ENCODE assay signal across 8 cellular contexts in genomic region chr21:33196956-33197374, GRCh38. TPM values are rescaled to one million over a fixed set of nuclear protein-coding genes. Genes with fewer than 3 reads are reported as not detected.
DNase-seq lines count a peak whose midpoint lies in the region; ATAC-seq and TF ChIP-seq lines count a peak whose summit lies in the region.

No MANE protein-coding gene starts in this region.

- H3K9me3 ChIP-seq in BE2C: no peaks in the 10 kb centered on the region
- no peaks in the 10 kb centered on the region for H3K9me3 ChIP-seq in mesenchymal stem cell (ENCODE audit: control insufficient read depth, low read length)

- H3K27me3 ChIP-seq in BE2C: peaks cover 12% of the 10 kb centered on the region; the same call in 1 of the 2 replicates
- peaks cover 3 to 26% of the 10 kb centered on the region in 2 experiments for H3K27me3 ChIP-seq in mesenchymal stem cell (ENCODE audit: control insufficient read depth in 1 of 2, insufficient read depth in 1 of 2, low read length in 2 of 2)

- H4K8ac ChIP-seq in mesenchymal stem cell (ENCODE audit: low read length): no peak overlapping the region

- H2BK15ac ChIP-seq in mesenchymal stem cell (ENCODE audit: low read depth, poor library complexity, severe bottlenecking): no peak overlapping the region

- peaks cover 2% of the 10 kb centered on the region for H3K27me3 Mint-ChIP-seq in activated CD4-positive, alpha-beta T cell treated with anti-CD3 and anti-CD28 coated beads, Interleukin-2, amount 10 ng/mL, durations not matched to agents 7 days and 5 days
- H3K27me3 Mint-ChIP-seq in endothelial cell (ENCODE audit: unreplicated experiment): no peaks in the 10 kb centered on the region

- H3K36me3 ChIP-seq in BE2C (no peaks in the 10 kb centered on the region), mesenchymal stem cell (ENCODE audit: control insufficient read depth in 1 of 2, insufficient read depth in 2 of 2, low read depth in 1 of 2, low read length in 2 of 2) (no peaks in the 10 kb centered on the region)

- H3K9ac ChIP-seq in mesenchymal stem cell (ENCODE audit: low read length): peak overlapping the region; percentile 31

- CTCF ChIA-PET in activated CD4-positive, alpha-beta T cell treated with anti-CD3 and anti-CD28 coated beads, Interleukin-2, amount 10 ng/mL, durations not matched to agents 7 days and 5 days (lab: Charles Lee): interaction anchor here (0.5 to 2.1 kb wide), 14 partner anchors 11 to 266 kb away, joined by 3 to 9 read pairs (median 3); no protein-coding TSS in a partner anchor

- no peak overlapping the region for H3K14ac ChIP-seq in mesenchymal stem cell (ENCODE audit: low read length in 2 of 2)

- H3K27ac ChIP-seq in mesenchymal stem cell (ENCODE audit: low read length, poor library complexity, severe bottlenecking): no peak overlapping the region

- no peaks in the 10 kb centered on the region for H3K36me3 Mint-ChIP-seq in activated CD4-positive, alpha-beta T cell treated with anti-CD3 and anti-CD28 coated beads, Interleukin-2, amount 10 ng/mL, durations not matched to agents 7 days and 5 days (ENCODE audit: low read depth)
- no peaks in the 10 kb centered on the region for H3K36me3 Mint-ChIP-seq in endothelial cell (ENCODE audit: low read depth, unreplicated experiment)

- POLR2A ChIA-PET in activated CD4-positive, alpha-beta T cell treated with anti-CD3 and anti-CD28 coated beads, Interleukin-2, amount 10 ng/mL, durations not matched to agents 7 days and 5 days (lab: Charles Lee): no interaction called here

- H3K27ac Mint-ChIP-seq in activated CD4-positive, alpha-beta T cell treated with anti-CD3 and anti-CD28 coated beads, Interleukin-2, amount 10 ng/mL, durations not matched to agents 7 days and 5 days: no peak overlapping the region
- H3K27ac Mint-ChIP-seq in endothelial cell (ENCODE audit: unreplicated experiment): no peak overlapping the region

- H3K4me1 Mint-ChIP-seq in activated CD4-positive, alpha-beta T cell treated with anti-CD3 and anti-CD28 coated beads, Interleukin-2, amount 10 ng/mL, durations not matched to agents 7 days and 5 days: peaks cover 20% of the 10 kb centered on the region
- H3K4me1 Mint-ChIP-seq in endothelial cell (ENCODE audit: unreplicated experiment): no peaks in the 10 kb centered on the region

- H3K23ac ChIP-seq in mesenchymal stem cell (ENCODE audit: low read length in 2 of 2): no peak overlapping the region

- no peaks in the 10 kb centered on the region for H3K79me1 ChIP-seq in mesenchymal stem cell (replicated peaks; ENCODE audit: low read length, poor library complexity, severe bottlenecking)

- H2BK5ac ChIP-seq in mesenchymal stem cell (ENCODE audit: low read depth, low read length, poor library complexity, severe bottlenecking): no peak overlapping the region

- no peak overlapping the region for H2AFZ ChIP-seq in mesenchymal stem cell (ENCODE audit: low read depth, low read length)

- 10% methylated on average over 12 of the region's 13 CpGs for WGBS in mesenchymal stem cell

- no peaks in the 10 kb centered on the region for H3K9me3 Mint-ChIP-seq in activated CD4-positive, alpha-beta T cell treated with anti-CD3 and anti-CD28 coated beads, Interleukin-2, amount 10 ng/mL, durations not matched to agents 7 days and 5 days
- no peaks in the 10 kb centered on the region for H3K9me3 Mint-ChIP-seq in endothelial cell (ENCODE audit: unreplicated experiment)

- no peak overlapping the region for H2BK120ac ChIP-seq in mesenchymal stem cell (ENCODE audit: low read depth, low read length)

- H2AK5ac ChIP-seq in mesenchymal stem cell (ENCODE audit: low read length, severe bottlenecking): no peak overlapping the region

- no peak overlapping the region for H3K4me3 Mint-ChIP-seq in activated CD4-positive, alpha-beta T cell treated with anti-CD3 and anti-CD28 coated beads, Interleukin-2, amount 10 ng/mL, durations not matched to agents 7 days and 5 days
- H3K4me3 Mint-ChIP-seq in endothelial cell (ENCODE audit: unreplicated experiment): no peak overlapping the region

- DNase-seq in BE2C: peak; percentile 69
- DNase-seq in HCEC 1CT: peak; percentile 45
- DNase-seq in NCI-H460 (ENCODE audit: extremely low read depth, low read depth): peak; percentile 56
- peak; percentile 76 for DNase-seq in activated CD4-positive, alpha-beta T cell treated with anti-CD3 and anti-CD28 coated beads, Interleukin-2, amount 10 ng/mL, durations not matched to agents 7 days and 5 days
- peak; percentile 67 for DNase-seq in endothelial cell (ENCODE audit: low spot score)
- DNase-seq in mesenchymal stem cell: peak; percentile 73
- DNase-seq in stimulated activated naive CD4-positive, alpha-beta T cell (lab: John Stamatoyannopoulos, UW): peak; percentile 6 to 75 (median 32)

- ATAC-seq in HG02970 (IDR thresholded peaks at IDR 0.05; ENCODE audit: low FRiP score, unreplicated experiment): no peak

- H3K4me3 ChIP-seq in BE2C (ENCODE audit: low read depth, low read length) (no peak overlapping the region), mesenchymal stem cell (ENCODE audit: insufficient read depth in 1 of 2, low read depth in 1 of 2, low read length in 2 of 2) (no peak overlapping the region)

- no peak overlapping the region for H4K91ac ChIP-seq in mesenchymal stem cell (ENCODE audit: low read length)

- H2BK12ac ChIP-seq in mesenchymal stem cell (ENCODE audit: low read length in 2 of 2): no peak overlapping the region

- no peak overlapping the region for H3K18ac ChIP-seq in mesenchymal stem cell (ENCODE audit: low read depth in 1 of 2, low read length in 2 of 2)

- H3K4ac ChIP-seq in mesenchymal stem cell (ENCODE audit: low read depth in 1 of 2, low read length in 2 of 2): no peak overlapping the region

- TF ChIP-seq CTCF in BE2C (IDR thresholded peaks at IDR 0.05; ENCODE audit: low read depth, low read length) (peak; percentile 79), endothelial cell (IDR thresholded peaks at IDR 0.05; ENCODE audit: unreplicated experiment) (peak; percentile 97)

- no peaks in the 10 kb centered on the region for H3K4me1 ChIP-seq in BE2C
- peaks cover 2% of the 10 kb centered on the region for H3K4me1 ChIP-seq in mesenchymal stem cell (ENCODE audit: control insufficient read depth, insufficient read depth, low read depth, low read length)

- H3K4me2 ChIP-seq in mesenchymal stem cell (ENCODE audit: low read length, poor library complexity, severe bottlenecking): no peak overlapping the region

RNA-seq across cellular contexts. Expression of gene IFNAR2, which starts 32.8 kb away (rescaled TPM):
- polyA plus RNA-seq in BE2C (2012; ENCODE audit: insufficient read depth, insufficient read length, low read depth): 5.3 TPM
- 1.8 and 3.3 TPM in 2 replicates for total RNA-seq in NCI-H460 (2014; rRNA removed; shearing (Covaris generic))
- 5.8 and 7.5 TPM in 2 replicates for polyA plus RNA-seq in NCI-H460 (2014; cell fraction: nucleus; rRNA removed)
- total RNA-seq in activated CD4-positive, alpha-beta T cell treated with anti-CD3 and anti-CD28 coated beads, Interleukin-2, amount 10 ng/mL, durations not matched to agents 7 days and 5 days: 10 to 100 TPM; 55.5 to 64.4 TPM
- 21.3 TPM for total RNA-seq in endothelial cell (ENCODE audit: unreplicated experiment)
- polyA plus RNA-seq in mesenchymal stem cell (2013, experiment 1 of 2): 16.9 TPM
- 17.9 TPM for polyA plus RNA-seq in mesenchymal stem cell (2013, experiment 2 of 2)
